7 cellular contexts compared by ENCODE assay signal in the genomic region with DNA sequence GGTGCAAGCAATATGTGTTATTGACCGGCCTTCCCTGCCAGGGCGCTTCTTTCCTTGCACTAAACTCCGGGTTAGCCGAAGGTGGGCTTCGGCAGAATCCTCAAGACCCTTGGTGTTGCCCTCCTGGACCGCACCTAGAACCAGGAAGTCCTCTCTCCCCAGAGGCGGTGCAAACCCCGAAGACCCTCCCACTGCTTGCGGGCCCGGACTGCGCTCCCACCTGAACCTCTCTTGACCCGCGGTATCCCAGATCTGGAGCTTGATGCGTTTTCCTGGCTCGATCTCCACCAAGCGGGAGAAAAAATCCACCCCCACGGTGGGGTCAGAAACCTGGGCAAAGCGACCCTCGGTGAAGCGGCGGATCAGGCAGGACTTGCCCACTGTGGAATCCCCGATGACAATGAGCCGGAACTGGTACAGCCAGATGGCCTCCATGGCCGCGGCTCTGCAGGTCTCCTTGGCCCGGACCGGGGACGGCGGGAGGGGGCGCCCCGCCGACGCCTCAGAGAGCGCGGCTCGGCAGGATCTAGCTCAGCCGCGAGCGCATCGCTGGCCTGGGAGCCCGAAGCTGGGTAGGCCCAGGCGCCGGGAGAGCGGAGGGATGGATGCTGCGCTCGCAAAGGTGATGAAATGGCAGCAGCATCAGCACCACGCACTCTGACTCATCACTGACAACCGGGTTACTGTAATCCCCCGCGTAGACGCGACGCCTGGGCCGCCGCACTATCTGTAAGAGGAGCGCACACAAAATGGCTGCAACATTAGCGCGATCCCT. TPM values are rescaled to one million over a fixed set of nuclear protein-coding genes. Genes with fewer than 3 reads are reported as not detected.
DNase-seq lines count a peak whose midpoint lies in the region; ATAC-seq and TF ChIP-seq lines count a peak whose summit lies in the region.

A gene with protein sequence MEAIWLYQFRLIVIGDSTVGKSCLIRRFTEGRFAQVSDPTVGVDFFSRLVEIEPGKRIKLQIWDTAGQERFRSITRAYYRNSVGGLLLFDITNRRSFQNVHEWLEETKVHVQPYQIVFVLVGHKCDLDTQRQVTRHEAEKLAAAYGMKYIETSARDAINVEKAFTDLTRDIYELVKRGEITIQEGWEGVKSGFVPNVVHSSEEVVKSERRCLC (minus strand): TSS at position 638 of the 775 bp plus-strand sequence. CDS start 203 bp downstream, at position 435.

- H3K4me1 Mint-ChIP-seq in WTC11 = peaks cover 12% of the 10 kb centered on the region

- H3K9me3 Mint-ChIP-seq in WTC11 = no peaks in the 10 kb centered on the region

- TF ChIP-seq CTCF in WTC11 (IDR thresholded peaks at IDR 0.05) (no peak), cardiac fibroblast (IDR thresholded peaks at IDR 0.05; ENCODE audit: low read depth, low read length) (no peak)

- 0 out of 2 replicates have a peak, but pooled peaks cover 3% of the 10 kb centered on the region for H3K36me3 Mint-ChIP-seq in WTC11

- DNase-seq in NCI-H146 treated with DMSO at 0.1 percent for 48 hours (lab: John Stamatoyannopoulos, UW; ENCODE audit: unreplicated experiment) (peak; percentile 45), WTC11 (ENCODE audit: low spot score) (peak; percentile 64), cardiac fibroblast (ENCODE audit: low read depth in 2 of 2) (peak; percentile 26 to 65), islet precursor cell (peak; percentile 80)
- DNase-seq in stimulated activated CD4-positive, alpha-beta T cell treated with anti-CD3 and anti-CD28 coated beads, Interleukin-15, amount 100 ng/mL, for 24 hours = peak; percentile 82

- POLR2A ChIA-PET in WTC11 (lab: Charles Lee) = no interaction called here

- H3K27me3 Mint-ChIP-seq in WTC11 (ENCODE audit: low read depth) = no peaks in the 10 kb centered on the region

- ATAC-seq in GM18499 (IDR thresholded peaks at IDR 0.05; ENCODE audit: insufficient read depth, unreplicated experiment) = peak; percentile 77
- ATAC-seq in HG02840 (IDR thresholded peaks at IDR 0.05; ENCODE audit: low FRiP score, unreplicated experiment) = peak; percentile 88
- ATAC-seq in WTC11 = peak; percentile 94

- peak within 1 kb of the TSS; percentile 82 for H3K4me3 Mint-ChIP-seq in WTC11

- CTCF ChIA-PET in WTC11 (lab: Charles Lee) = interaction anchor here (0.9 kb wide), 1 partner anchor 48 kb away, joined by 3 read pairs; the partner anchor contains the start of gene VBP1

- no peak within 1 kb of the TSS for H3K4me3 ChIP-seq in cardiac fibroblast (replicated peaks in 1 of 2; ENCODE audit: low read depth in 2 of 2, low read length in 2 of 2)

- no peak within 1 kb of the TSS; the same call in 1 of the 2 replicates for H3K27ac Mint-ChIP-seq in WTC11

TF ChIP-seq in WTC11, 78 proteins besides CTCF, POLR2A, EP300 and RAD21:
- TF ChIP-seq SMAD3 (CRISPR knock-in tag; IDR thresholded peaks at IDR 0.05; ENCODE audit: borderline replicate concordance) (no peak), MXD4 (CRISPR knock-in tag; IDR thresholded peaks at IDR 0.05; ENCODE audit: borderline replicate concordance) (no peak), FOXK1 (CRISPR knock-in tag; IDR thresholded peaks at IDR 0.05) (0 out of 2 replicates have a peak, but pooled peaks have one; percentile 44), KAT7 (CRISPR knock-in tag; IDR thresholded peaks at IDR 0.05; ENCODE audit: borderline replicate concordance) (0 out of 2 replicates have a peak, but pooled peaks have one; percentile 31), GABPB1 (CRISPR knock-in tag; IDR thresholded peaks at IDR 0.05) (peak; percentile 53; the same call in 1 of the 2 replicates), SP1 (CRISPR knock-in tag; conservative IDR thresholded peaks at IDR 0.05) (peak; percentile 60)
- TF ChIP-seq, protein P1, sequence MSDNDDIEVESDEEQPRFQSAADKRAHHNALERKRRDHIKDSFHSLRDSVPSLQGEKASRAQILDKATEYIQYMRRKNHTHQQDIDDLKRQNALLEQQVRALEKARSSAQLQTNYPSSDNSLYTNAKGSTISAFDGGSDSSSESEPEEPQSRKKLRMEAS (CRISPR knock-in tag; IDR thresholded peaks at IDR 0.05) = 0 out of 2 replicates have a peak, but pooled peaks have one; percentile 56
- TF ChIP-seq, protein P2, sequence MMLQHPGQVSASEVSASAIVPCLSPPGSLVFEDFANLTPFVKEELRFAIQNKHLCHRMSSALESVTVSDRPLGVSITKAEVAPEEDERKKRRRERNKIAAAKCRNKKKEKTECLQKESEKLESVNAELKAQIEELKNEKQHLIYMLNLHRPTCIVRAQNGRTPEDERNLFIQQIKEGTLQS (CRISPR knock-in tag; conservative IDR thresholded peaks at IDR 0.05) = 0 out of 2 replicates have a peak, but pooled peaks have one; percentile 60

RNA-seq across cellular contexts. Expression of the gene that starts here (rescaled TPM):
- total RNA-seq in WTC11 (2021) = 6.9 to 8.0 TPM (median 7.2 TPM) in 3 replicates
